1 cellular context compared by ENCODE assay signal in genomic region chr12:121620328-121620891, GRCh38.
TF ChIP-seq lines count a peak whose summit lies in the region.

No MANE protein-coding gene starts in this region.

TF ChIP-seq in K562, 482 proteins besides CTCF, POLR2A, EP300 and RAD21:
- TF ChIP-seq ARID1B (IDR thresholded peaks at IDR 0.05) (0 out of 2 replicates have a peak, but pooled peaks have one; percentile 19), IRF2 (CRISPR knock-in tag; IDR thresholded peaks at IDR 0.05) (no peak), JUND (IDR thresholded peaks at IDR 0.05; ENCODE audit: borderline replicate concordance, low read depth, low read length) (peak; percentile 34; the same call in 1 of the 2 replicates), JUND (tag; IDR thresholded peaks at IDR 0.05; ENCODE audit: borderline replicate concordance, low read depth, low read length) (no peak), ZC3H4 (CRISPR knock-in tag; IDR thresholded peaks at IDR 0.05; ENCODE audit: borderline replicate concordance) (no peak), HDAC2 (IDR thresholded peaks at IDR 0.05) (no peak), ELF1 (tag; IDR thresholded peaks at IDR 0.05) (no peak), MXI1 (IDR thresholded peaks at IDR 0.05; ENCODE audit: low read depth, low read length) (no peak), ATF3 (IDR thresholded peaks at IDR 0.05) (peak; percentile 44; the same call in 1 of the 2 replicates), ATF3 (CRISPR knock-in tag; conservative IDR thresholded peaks at IDR 0.05) (no peak), ZNF41 (CRISPR knock-in tag; conservative IDR thresholded peaks at IDR 0.05) (no peak), KLF16 (IDR thresholded peaks at IDR 0.05) (no peak), ZNF695 (CRISPR knock-in tag; IDR thresholded peaks at IDR 0.05) (no peak), MEIS2 (IDR thresholded peaks at IDR 0.05; ENCODE audit: partially characterized antibody) (peak; percentile 70), RBM34 (IDR thresholded peaks at IDR 0.05; ENCODE audit: borderline replicate concordance, insufficient read depth, low read length) (no peak), RBM15 (IDR thresholded peaks at IDR 0.05; ENCODE audit: insufficient read depth, low read length) (no peak), HIVEP1 (CRISPR knock-in tag; IDR thresholded peaks at IDR 0.05) (no peak), SMARCA4 (IDR thresholded peaks at IDR 0.05) (0 out of 2 replicates have a peak, but pooled peaks have one; percentile 20), ZFPM2 (CRISPR knock-in tag; IDR thresholded peaks at IDR 0.05) (no peak), PKNOX1 (IDR thresholded peaks at IDR 0.05) (0 out of 2 replicates have a peak, but pooled peaks have one; percentile 26), PHF8 (IDR thresholded peaks at IDR 0.05; ENCODE audit: borderline replicate concordance, low read length) (no peak), KHSRP (IDR thresholded peaks at IDR 0.05) (no peak)
TF ChIP-seq in K562: peak in this region for 6.
